8 cellular contexts compared by ENCODE assay signal in the genomic region with DNA sequence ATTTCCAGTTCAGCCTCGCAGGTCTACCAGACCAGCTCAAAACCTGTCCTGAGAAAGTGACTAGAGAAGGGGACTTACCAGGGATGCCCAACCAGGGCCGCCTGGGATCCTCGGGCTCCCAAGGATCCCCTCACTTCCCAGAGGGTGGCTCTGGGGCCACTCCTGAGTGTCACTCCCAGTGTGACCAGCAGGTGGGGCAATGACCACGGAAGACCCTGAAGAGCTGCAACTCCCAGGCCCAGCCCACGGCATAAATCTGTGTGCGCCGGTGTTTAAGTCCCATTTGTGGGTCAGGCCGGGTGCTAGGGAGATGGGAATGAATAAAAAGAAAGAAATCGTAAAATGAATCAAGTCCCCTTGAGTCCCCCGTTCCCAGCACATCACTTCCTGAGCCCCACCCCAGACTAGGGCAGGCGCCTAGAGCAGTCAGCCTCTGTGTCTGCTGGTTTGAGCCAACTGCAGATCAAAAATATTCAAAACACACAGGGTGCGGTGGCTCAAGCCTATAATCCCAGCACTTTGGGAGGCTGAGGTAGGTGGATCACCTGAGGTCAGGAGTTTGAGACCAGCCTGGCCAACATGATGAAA. TPM values are rescaled to one million over a fixed set of nuclear protein-coding genes. Genes with fewer than 3 reads are reported as not detected.
DNase-seq lines count a peak whose midpoint lies in the region; ATAC-seq and TF ChIP-seq lines count a peak whose summit lies in the region.

No MANE protein-coding gene starts in this region.

- H2BK12ac ChIP-seq in trophoblast cell (ENCODE audit: low read length) = no peak overlapping the region

- no peak overlapping the region for H3K14ac ChIP-seq in trophoblast cell (ENCODE audit: low read length)

- H4K91ac ChIP-seq in trophoblast cell (ENCODE audit: low read depth, low read length) = no peak overlapping the region

- H3K23ac ChIP-seq in trophoblast cell (ENCODE audit: low read length) = no peak overlapping the region

- no peak overlapping the region for H2AFZ ChIP-seq in trophoblast cell (ENCODE audit: insufficient read depth, low read length, poor library complexity)

- H3K4me1 ChIP-seq in SJCRH30 = peaks cover 15% of the 10 kb centered on the region
- H3K4me1 ChIP-seq in gastroesophageal sphincter = peaks cover 0 to 42% (median 16%) of the 10 kb centered on the region in 3 donors
- no peaks in the 10 kb centered on the region for H3K4me1 ChIP-seq in trophoblast cell (ENCODE audit: control insufficient read depth in 1 of 2, insufficient read depth in 2 of 2, low read length in 2 of 2)

- no peaks in the 10 kb centered on the region for H3K27me3 ChIP-seq in SJCRH30
- no peaks in the 10 kb centered on the region for H3K27me3 ChIP-seq in gastroesophageal sphincter
- no peaks in the 10 kb centered on the region for H3K27me3 ChIP-seq in trophoblast cell (ENCODE audit: insufficient read depth, low read length)

- H3K27ac ChIP-seq in SJCRH30 = no peak overlapping the region
- peak overlapping the region in 2 of 4 donors; percentile 11 to 46 for H3K27ac ChIP-seq in gastroesophageal sphincter
- H3K27ac ChIP-seq in trophoblast cell (ENCODE audit: low read depth, low read length) = no peak overlapping the region

- H2BK120ac ChIP-seq in trophoblast cell (ENCODE audit: insufficient read depth, low read length, poor library complexity) = no peak overlapping the region

- no peak for TF ChIP-seq POLR2A in gastroesophageal sphincter (IDR thresholded peaks at IDR 0.05)

- 10 to 12% methylated on average over 4 of the region's 12 CpGs for WGBS in gastroesophageal sphincter (ENCODE audit: low coverage in 1 of 2), 2 donors
- WGBS in trophoblast cell (ENCODE audit: extremely low coverage, insufficient coverage, insufficient read length) = no CpG with 5 or more reads among the region's 12 CpGs

- no peaks in the 10 kb centered on the region for H3K9me3 ChIP-seq in SJCRH30 (replicated peaks)
- H3K9me3 ChIP-seq in gastroesophageal sphincter = no peaks in the 10 kb centered on the region
- H3K9me3 ChIP-seq in trophoblast cell (ENCODE audit: insufficient read depth, low read depth, low read length) = peaks cover 2% of the 10 kb centered on the region

- no peak overlapping the region for H3K18ac ChIP-seq in trophoblast cell (ENCODE audit: low read length)

- no peak overlapping the region for H3K4me2 ChIP-seq in trophoblast cell (ENCODE audit: low read length)

- H2BK5ac ChIP-seq in trophoblast cell (ENCODE audit: low read depth, low read length, poor library complexity) = no peak overlapping the region

- H3K9ac ChIP-seq in trophoblast cell (ENCODE audit: low read length) = no peak overlapping the region

- H3K4ac ChIP-seq in trophoblast cell (ENCODE audit: low read depth, low read length) = no peak overlapping the region

- no peaks in the 10 kb centered on the region for H3K79me1 ChIP-seq in trophoblast cell (ENCODE audit: low read length)

- H3K4me3 ChIP-seq in SJCRH30 = no peak overlapping the region
- H3K4me3 ChIP-seq in gastroesophageal sphincter = no peak overlapping the region
- no peak overlapping the region for H3K4me3 ChIP-seq in trophoblast cell (ENCODE audit: low read depth, low read length)

- H2AK5ac ChIP-seq in trophoblast cell (ENCODE audit: low read length) = no peak overlapping the region

- no peak for TF ChIP-seq EP300 in gastroesophageal sphincter (IDR thresholded peaks at IDR 0.05)

- no peak overlapping the region for H4K12ac ChIP-seq in trophoblast cell (ENCODE audit: low read depth, low read length)

- no peaks in the 10 kb centered on the region for H3K36me3 ChIP-seq in SJCRH30
- peaks cover 0 to 14% of the 10 kb centered on the region in 2 donors for H3K36me3 ChIP-seq in gastroesophageal sphincter
- H3K36me3 ChIP-seq in trophoblast cell (ENCODE audit: control insufficient read depth in 1 of 2, insufficient read depth in 2 of 2, low read length in 2 of 2) = peaks cover 17 to 19% of the 10 kb centered on the region in 2 experiments

- ATAC-seq in gastroesophageal sphincter (peak; percentile 88), GM18502 (IDR thresholded peaks at IDR 0.05; ENCODE audit: poor library complexity, unreplicated experiment) (no peak)

- DNase-seq in GDM1 (lab: John Stamatoyannopoulos, UW) (peak; percentile 58), SJCRH30 (peak; percentile 77 to 89), trophoblast cell (peak; percentile 61 to 84), ureter (ENCODE audit: low spot score) (peak; percentile 86)
- DNase-seq in activated effector memory CD4-positive, alpha-beta T cell treated with anti-CD3 and anti-CD28 coated beads, Interleukin-2, amount 50 U/mL, for 16 hours = peak; percentile 93

- TF ChIP-seq CTCF in LNCAP (IDR thresholded peaks at IDR 0.05) (peak; percentile 59), gastroesophageal sphincter (IDR thresholded peaks at IDR 0.05) (peak in 3 of 4 experiments; percentile 94 to 95 (median 94))

- no peak overlapping the region for H4K8ac ChIP-seq in trophoblast cell (ENCODE audit: low read depth, low read length)

- H3K79me2 ChIP-seq in trophoblast cell (ENCODE audit: control insufficient read depth, insufficient read depth, low read length, poor library complexity) = no peaks in the 10 kb centered on the region

RNA-seq across cellular contexts. Expression of a gene that starts 10.7 kb away (rescaled TPM):
- total RNA-seq in SJCRH30 (2014; rRNA removed; shearing (Covaris generic)) = not detected in 2 replicates
- total RNA-seq in gastroesophageal sphincter (1 to 10 TPM; 3.6 to 5.9 (median 4.3) TPM), ureter (3.5 TPM)
- polyA plus RNA-seq in trophoblast cell (2013) = 0.57 and 0.64 TPM in 2 replicates

RNA-seq across cellular contexts. Expression of a gene that starts 13.1 kb away (rescaled TPM):
- total RNA-seq in SJCRH30 (2014; rRNA removed; shearing (Covaris generic)) = 239 and 247 TPM in 2 replicates
- total RNA-seq in gastroesophageal sphincter (100 to 1,000 TPM; 128 to 193 (median 163) TPM), ureter (253 TPM)
- 312 and 341 TPM in 2 replicates for polyA plus RNA-seq in trophoblast cell (2013)

RNA-seq across cellular contexts. Expression of a gene that starts 21.8 kb away (rescaled TPM):
- not detected in 2 replicates for total RNA-seq in SJCRH30 (2014; rRNA removed; shearing (Covaris generic))
- total RNA-seq in gastroesophageal sphincter = not detected
- polyA plus RNA-seq in trophoblast cell (2013) = 2.0 TPM in 1 of 2 replicates, not detected in the other
- not detected for total RNA-seq in ureter

RNA-seq across cellular contexts. Expression of a gene that starts 46.8 kb away (rescaled TPM):
- 2.6 and 2.7 TPM in 2 replicates for total RNA-seq in SJCRH30 (2014; rRNA removed; shearing (Covaris generic))
- total RNA-seq in gastroesophageal sphincter = 100 to 1,000 TPM in 1 of 4 donors, 10 to 100 TPM in 3; 42.9 to 105 (median 53.1) TPM
- 13.8 and 15.5 TPM in 2 replicates for polyA plus RNA-seq in trophoblast cell (2013)
- 25.6 TPM for total RNA-seq in ureter
